In the genomic region with DNA sequence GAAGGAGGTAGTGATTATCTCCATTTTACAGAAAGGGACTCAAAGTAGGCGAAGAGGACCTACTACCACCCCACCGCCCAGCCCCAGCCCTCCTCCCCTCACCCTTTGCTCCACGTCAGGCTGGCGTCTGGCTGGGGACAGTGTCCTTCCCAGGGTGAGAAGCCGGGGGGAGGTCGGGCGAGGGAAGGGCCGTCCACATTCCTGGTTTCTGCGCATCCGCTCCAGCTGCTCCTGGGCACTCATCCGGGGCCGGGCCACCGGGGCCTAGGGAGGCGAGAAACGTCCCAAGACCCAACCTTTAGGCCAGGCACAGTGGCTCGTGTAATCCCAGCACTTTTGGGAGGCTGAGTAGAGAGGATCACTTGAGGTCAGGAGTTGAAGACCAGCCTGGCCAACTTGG, we compare ENCODE assay signal across 3 cellular contexts.
"Had no signal": no experiment of that assay in that cellular context is flagged by ENCODE, and none has a peak within 500 bp of the region (broad histone marks: within the 10 kb centered on the region; RNA-seq: fewer than 3 reads in every experiment).

No MANE protein-coding gene starts in this region.

- DNase-seq: GDM1, GF-D8 had no signal

- H3K4me3 ChIP-seq: GM12878 had no signal

- ATAC-seq: GM12878 had no signal
